11 cellular contexts compared by ENCODE assay signal in genomic region chr17:4858068-4858879, GRCh38. TPM values are rescaled to one million over a fixed set of nuclear protein-coding genes. Genes with fewer than 3 reads are reported as not detected.
DNase-seq lines count a peak whose midpoint lies in the region; ATAC-seq and TF ChIP-seq lines count a peak whose summit lies in the region.
"Had no signal": no experiment of that assay in that cellular context is flagged by ENCODE, and none has a peak within 500 bp of the region (broad histone marks: within the 10 kb centered on the region; RNA-seq: fewer than 3 reads in every experiment).

No MANE protein-coding gene starts in this region.

- no peak overlapping the region for H3K9ac ChIP-seq in H9 (ENCODE audit: extremely low read depth, insufficient read length, low read length)

- H3K23ac ChIP-seq in H9 (ENCODE audit: insufficient read length, low read depth, low read length): no peak overlapping the region

- peak overlapping the region; percentile 26 for H3K4me2 ChIP-seq in H9 (ENCODE audit: insufficient read depth, insufficient read length, low read length)

- H3K4me1 Mint-ChIP-seq in H9: peaks cover 60 to 61% of the 10 kb centered on the region in 2 experiments
- peaks cover 10 to 29% of the 10 kb centered on the region in 2 donors for H3K4me1 Mint-ChIP-seq in natural killer cell treated with Interleukin-12 subunit alpha and Interleukin-12 subunit beta and Interleukin-15 and Interleukin-18, amount 100 ng/mL, for 72 hours (ENCODE audit: low read depth in 2 of 2)

- H3K79me2 ChIP-seq in H9 (ENCODE audit: insufficient read depth, low read length): no peaks in the 10 kb centered on the region

- H3T11ph ChIP-seq in H9 (ENCODE audit: low read length): no peak overlapping the region

- ATAC-seq in natural killer cell treated with Interleukin-12 subunit alpha and Interleukin-12 subunit beta and Interleukin-15 and Interleukin-18, amount 100 ng/mL, for 72 hours: no peak
- ATAC-seq in GM21526 (IDR thresholded peaks at IDR 0.05; ENCODE audit: low FRiP score, unreplicated experiment): no peak

- no peak overlapping the region for H2BK12ac ChIP-seq in H9 (ENCODE audit: insufficient read length, low read depth, low read length)

- H3K4me1 ChIP-seq in H9 (ENCODE audit: insufficient read depth, low read length): peaks cover 21% of the 10 kb centered on the region; the same call in 1 of the 2 replicates

- H3K27me3 Mint-ChIP-seq in H9 (ENCODE audit: low read depth): no peaks in the 10 kb centered on the region
- H3K27me3 Mint-ChIP-seq in natural killer cell treated with Interleukin-12 subunit alpha and Interleukin-12 subunit beta and Interleukin-15 and Interleukin-18, amount 100 ng/mL, for 72 hours: no peaks in the 10 kb centered on the region

- H3K27ac ChIP-seq in H9 (ENCODE audit: insufficient read length, low read depth, low read length) (no peak overlapping the region), caudate nucleus (ENCODE audit: low read depth, low read length) (peak overlapping the region; percentile 95)

- no peaks in the 10 kb centered on the region for H3K27me3 ChIP-seq in H9 (ENCODE audit: insufficient read depth, low read length)

- no peak overlapping the region for H2BK15ac ChIP-seq in H9 (ENCODE audit: low read depth, low read length)

- H4K5ac ChIP-seq in H9 (ENCODE audit: insufficient read length, low read depth, low read length): no peak overlapping the region

- H3K79me1 ChIP-seq in H9 (ENCODE audit: insufficient read depth, low read depth, low read length, poor library complexity, severe bottlenecking): no peaks in the 10 kb centered on the region

- H2BK5ac ChIP-seq in H9 (ENCODE audit: insufficient read length, low read length): no peak overlapping the region

- no peak overlapping the region for H3K56ac ChIP-seq in H9 (ENCODE audit: insufficient read length, low read depth, low read length)

- H2BK120ac ChIP-seq in H9 (ENCODE audit: low read depth, low read length, poor library complexity, severe bottlenecking): no peak overlapping the region

- no peak overlapping the region for H2AK5ac ChIP-seq in H9 (ENCODE audit: insufficient read length, low read length)

- no peak overlapping the region for H3K14ac ChIP-seq in H9 (ENCODE audit: insufficient read depth, low read length)

- no peaks in the 10 kb centered on the region for H3K9me3 ChIP-seq in H9 (ENCODE audit: control insufficient read depth, low read depth, low read length)

- H3K4ac ChIP-seq in H9 (ENCODE audit: low read depth, low read length): no peak overlapping the region

- H3K23me2 ChIP-seq in H9 (ENCODE audit: insufficient read length, low read depth, low read length, poor library complexity, severe bottlenecking): no peaks in the 10 kb centered on the region

- no peak overlapping the region for H4K8ac ChIP-seq in H9 (replicated peaks; ENCODE audit: insufficient read length, low read depth, low read length)

- H4K91ac ChIP-seq in H9 (ENCODE audit: insufficient read length, low read depth, low read length): no peak overlapping the region

- H3K9me3 Mint-ChIP-seq in H9: no peaks in the 10 kb centered on the region
- no peaks in the 10 kb centered on the region for H3K9me3 Mint-ChIP-seq in natural killer cell treated with Interleukin-12 subunit alpha and Interleukin-12 subunit beta and Interleukin-15 and Interleukin-18, amount 100 ng/mL, for 72 hours

- H3K4me3 Mint-ChIP-seq in H9: peak overlapping the region; percentile 32 to 57; a peak in 3 of 5 replicates
- no peak overlapping the region for H3K4me3 Mint-ChIP-seq in natural killer cell treated with Interleukin-12 subunit alpha and Interleukin-12 subunit beta and Interleukin-15 and Interleukin-18, amount 100 ng/mL, for 72 hours

- no peak overlapping the region for H2BK20ac ChIP-seq in H9 (ENCODE audit: low read depth, low read length, poor library complexity, severe bottlenecking)

- TF ChIP-seq CTCF in H9 (conservative IDR thresholded peaks at IDR 0.05): no peak

- H2AFZ ChIP-seq in H9 (ENCODE audit: low read length): no peak overlapping the region

- H3K18ac ChIP-seq in H9 (ENCODE audit: insufficient read length, low read depth, low read length): no peak overlapping the region

- WGBS in H9 (ENCODE audit: extremely low coverage, insufficient read length, low lambda C conversion rate): no CpG with 5 or more reads among the region's 7 CpGs

- peaks cover 0 to 17% (median 5%) of the 10 kb centered on the region in 3 experiments; a peak in 5 of 7 replicates for H3K36me3 Mint-ChIP-seq in H9 (ENCODE audit: insufficient read depth in 1 of 3, low read depth in 3 of 3)
- H3K36me3 Mint-ChIP-seq in natural killer cell treated with Interleukin-12 subunit alpha and Interleukin-12 subunit beta and Interleukin-15 and Interleukin-18, amount 100 ng/mL, for 72 hours: no peaks in the 10 kb centered on the region

- H3K27ac Mint-ChIP-seq in H9: peak overlapping the region; percentile 87 to 94 (median 92); a peak in 6 of 7 replicates
- no peak overlapping the region for H3K27ac Mint-ChIP-seq in natural killer cell treated with Interleukin-12 subunit alpha and Interleukin-12 subunit beta and Interleukin-15 and Interleukin-18, amount 100 ng/mL, for 72 hours

- DNase-seq in H9 (peak; percentile 64), caudate nucleus (lab: John Stamatoyannopoulos, UW) (peak in 51 of 61 donors; percentile 18 to 89 (median 68)), inferior parietal cortex (ENCODE audit: extremely low spot score) (peak; percentile 75), retina (peak; percentile 62), cortex of kidney (lab: John Stamatoyannopoulos, UW) (no peak)
- no peak for DNase-seq in natural killer cell treated with Interleukin-12 subunit alpha and Interleukin-12 subunit beta and Interleukin-15 and Interleukin-18, amount 100 ng/mL, for 72 hours (ENCODE audit: low spot score)
- no peak for DNase-seq in activated CD4-positive, alpha-beta T cell treated with anti-CD3 and anti-CD28 coated beads for 4 hours
- DNase-seq: DND-41; NCI-H1105 treated with DMSO at 0.1 percent for 48 hours; stimulated activated CD4-positive, alpha-beta T cell treated with anti-CD3 and anti-CD28 coated beads, Interleukin-4, amount 100 ng/mL, for 1 hour had no signal

- no peaks in the 10 kb centered on the region for H4K20me1 ChIP-seq in H9 (ENCODE audit: control insufficient read depth, insufficient read depth, insufficient read length)

RNA-seq across cellular contexts. Expression of gene MINK1, which starts 25.1 kb away (rescaled TPM):
- 64.3 and 68.8 TPM in 2 replicates for total RNA-seq in H9 (2021)
- 10 to 100 TPM; 72.4 to 98.2 TPM for total RNA-seq in natural killer cell treated with Interleukin-12 subunit alpha and Interleukin-12 subunit beta and Interleukin-15 and Interleukin-18, amount 100 ng/mL, for 72 hours

RNA-seq across cellular contexts. Expression of gene C17orf107, which starts 41.1 kb away (rescaled TPM):
- 4.0 and 4.4 TPM in 2 replicates for total RNA-seq in H9 (2021)
- 1 to 10 TPM; 1.3 to 2.3 TPM for total RNA-seq in natural killer cell treated with Interleukin-12 subunit alpha and Interleukin-12 subunit beta and Interleukin-15 and Interleukin-18, amount 100 ng/mL, for 72 hours

RNA-seq across cellular contexts. Expression of gene CHRNE, which starts 44.6 kb away (rescaled TPM):
- 0.31 and 0.61 TPM in 2 replicates for total RNA-seq in H9 (2021)
- total RNA-seq in natural killer cell treated with Interleukin-12 subunit alpha and Interleukin-12 subunit beta and Interleukin-15 and Interleukin-18, amount 100 ng/mL, for 72 hours: 1 to 10 TPM; 3.9 to 7.6 TPM

RNA-seq across cellular contexts. Expression of gene PLD2, which starts 51.3 kb away (rescaled TPM):
- 63.3 and 66.6 TPM in 2 replicates for total RNA-seq in H9 (2021)
- total RNA-seq in natural killer cell treated with Interleukin-12 subunit alpha and Interleukin-12 subunit beta and Interleukin-15 and Interleukin-18, amount 100 ng/mL, for 72 hours: 10 to 100 TPM; 38.4 to 46.9 TPM

Comparison
In these comparisons a context has a peak if more than half of its experiments do, and no peak if none do; other contexts are left out.
1. DNase-seq: peak in H9 (single experiment), caudate nucleus (51 of 61), inferior parietal cortex (single experiment) and retina (single experiment); none in natural killer cell treated with Interleukin-12 subunit alpha and Interleukin-12 subunit beta and Interleukin-15 and Interleukin-18, amount 100 ng/mL, for 72 hours (single experiment), cortex of kidney (single experiment) and activated CD4-positive, alpha-beta T cell treated with anti-CD3 and anti-CD28 coated beads for 4 hours (0 of 2).
2. H3K27ac Mint-ChIP-seq: peak in H9 (3 of 3); none in natural killer cell treated with Interleukin-12 subunit alpha and Interleukin-12 subunit beta and Interleukin-15 and Interleukin-18, amount 100 ng/mL, for 72 hours (0 of 2).